9 cellular contexts compared by ENCODE assay signal in genomic region chr1:53198241-53198651, GRCh38. TPM values are rescaled to one million over a fixed set of nuclear protein-coding genes. Genes with fewer than 3 reads are reported as not detected.
DNase-seq lines count a peak whose midpoint lies in the region; ATAC-seq and TF ChIP-seq lines count a peak whose summit lies in the region.
"Had no signal": no experiment of that assay in that cellular context is flagged by ENCODE, and none has a peak within 500 bp of the region (broad histone marks: within the 10 kb centered on the region; RNA-seq: fewer than 3 reads in every experiment).

No MANE protein-coding gene starts in this region.

- H3K27ac ChIP-seq in endodermal cell (ENCODE audit: low read depth, low read length) (no peak overlapping the region), WERI-Rb-1 (no peak overlapping the region)

- H3K4me3 Mint-ChIP-seq in endodermal cell = peak overlapping the region; percentile 96
- H3K4me3 Mint-ChIP-seq in naive B cell = peak overlapping the region; percentile 83 to 98 (median 96)

- TF ChIP-seq CTCF in AG10803 (conservative IDR thresholded peaks at IDR 0.05; ENCODE audit: low read length) (no peak), endodermal cell (conservative IDR thresholded peaks at IDR 0.05) (no peak), WERI-Rb-1 (IDR thresholded peaks at IDR 0.05; ENCODE audit: low read depth, low read length) (no peak)

- H3K27me3 Mint-ChIP-seq in endodermal cell (ENCODE audit: insufficient read depth) (peaks cover 7% of the 10 kb centered on the region), naive B cell (no peaks in the 10 kb centered on the region)

- H3K36me3 Mint-ChIP-seq in endodermal cell (ENCODE audit: low read depth) (peaks cover 20% of the 10 kb centered on the region), naive B cell (peaks cover 13 to 25% of the 10 kb centered on the region in 2 donors)

- H3K27ac Mint-ChIP-seq in endodermal cell (no peak overlapping the region), naive B cell (peak overlapping the region in 5 of 6 donors; percentile 67 to 95 (median 89))

- peak; percentile 88 for DNase-seq in AG10803 (ENCODE audit: low read depth)
- peak; percentile 41 for DNase-seq in LoVo (ENCODE audit: low spot score)
- no peak for DNase-seq in endodermal cell
- DNase-seq in naive B cell = no peak
- DNase-seq in NCI-H1092 (lab: John Stamatoyannopoulos, UW) = no peak
- no peak for DNase-seq in WERI-Rb-1
- DNase-seq in activated CD4-positive, CD25-positive, alpha-beta regulatory T cell treated with anti-CD3 and anti-CD28 coated beads, Interleukin-2, amount 50 U/mL, for 72 hours = no peak
- no peak for DNase-seq in globus pallidus (ENCODE audit: low spot score)

- H3K9me3 Mint-ChIP-seq in endodermal cell = peaks cover under 1% of the 10 kb centered on the region
- H3K9me3 Mint-ChIP-seq in naive B cell = no peaks in the 10 kb centered on the region

- no peaks in the 10 kb centered on the region for H3K4me1 ChIP-seq in endodermal cell (ENCODE audit: control insufficient read depth, insufficient read depth, low read length)

- no peak for ATAC-seq in naive B cell (ENCODE audit: low read depth in 2 of 2)

- H3K4me1 Mint-ChIP-seq in endodermal cell (peaks cover 21% of the 10 kb centered on the region), naive B cell (peaks cover 21 to 41% (median 23%) of the 10 kb centered on the region in 3 donors)

- peaks cover 23% of the 10 kb centered on the region for H3K36me3 ChIP-seq in endodermal cell (ENCODE audit: control insufficient read depth, insufficient read depth, low read length)
- peaks cover 10% of the 10 kb centered on the region for H3K36me3 ChIP-seq in WERI-Rb-1

- no peak overlapping the region for H3K9ac ChIP-seq in endodermal cell (ENCODE audit: extremely low read depth, low read length, poor library complexity, severe bottlenecking)

- H3K4me3 ChIP-seq in AG10803 (ENCODE audit: low read length) (peak overlapping the region; percentile 87), endodermal cell (ENCODE audit: low read length) (peak overlapping the region; percentile 89), WERI-Rb-1 (ENCODE audit: low read depth, low read length) (no peak overlapping the region)

- peaks cover 3% of the 10 kb centered on the region for H3K9me3 ChIP-seq in endodermal cell (ENCODE audit: control insufficient read depth, low read length)
- no peaks in the 10 kb centered on the region for H3K9me3 ChIP-seq in WERI-Rb-1 (ENCODE audit: severe bottlenecking)

- H3K27me3 ChIP-seq in endodermal cell (ENCODE audit: control insufficient read depth, insufficient read depth, low read length, poor library complexity, severe bottlenecking) = no peaks in the 10 kb centered on the region
- H3K27me3 ChIP-seq in WERI-Rb-1 (ENCODE audit: insufficient read depth, low read depth, severe bottlenecking) = no peaks in the 10 kb centered on the region

- WGBS in endodermal cell (ENCODE audit: insufficient coverage in 1 of 2, insufficient read length in 1 of 2), 2 experiments = 88 to 100% methylated on average over 2 to 4 of the region's 4 CpGs

RNA-seq across cellular contexts. Expression of gene CPT2, which starts 1.6 kb away (rescaled TPM):
- 10 to 100 TPM; 28.7 to 31.3 TPM for total RNA-seq in endodermal cell
- polyA plus RNA-seq in endodermal cell (2013, experiment 1 of 2) = 18.8 TPM
- 19.3 TPM for polyA plus RNA-seq in endodermal cell (2013, experiment 2 of 2)
- 10 to 100 TPM; 21.2 to 39.1 (median 28.5) TPM for polyA plus RNA-seq in naive B cell (ENCODE audit: low read depth in 6 of 6)

RNA-seq across cellular contexts. Expression of gene CZIB, which starts 22.2 kb away (rescaled TPM):
- total RNA-seq in endodermal cell = 10 to 100 TPM; 64.4 to 74.2 TPM
- 74.3 TPM for polyA plus RNA-seq in endodermal cell (2013, experiment 1 of 2)
- 62.1 TPM for polyA plus RNA-seq in endodermal cell (2013, experiment 2 of 2)
- polyA plus RNA-seq in naive B cell (ENCODE audit: low read depth in 6 of 6) = 10 to 100 TPM; 34.5 to 63.0 (median 52.5) TPM

RNA-seq across cellular contexts. Expression of gene MAGOH, which starts 40.1 kb away (rescaled TPM):
- total RNA-seq in endodermal cell = 10 to 100 TPM; 59.1 to 74.7 TPM
- 96.3 TPM for polyA plus RNA-seq in endodermal cell (2013, experiment 1 of 2)
- polyA plus RNA-seq in endodermal cell (2013, experiment 2 of 2) = 78.8 TPM
- 100 to 1,000 TPM in 5 of 6 donors, 10 to 100 TPM in 1; 44.2 to 124 (median 117) TPM for polyA plus RNA-seq in naive B cell (ENCODE audit: low read depth in 6 of 6)

RNA-seq across cellular contexts. Expression of gene SLC1A7, which starts 55.8 kb away (rescaled TPM):
- total RNA-seq in endodermal cell = 1 to 10 TPM; 1.7 to 2.3 TPM
- polyA plus RNA-seq in endodermal cell (2013, experiment 1 of 2) = not detected
- 0.12 TPM for polyA plus RNA-seq in endodermal cell (2013, experiment 2 of 2)
- not detected for polyA plus RNA-seq in naive B cell (ENCODE audit: low read depth in 6 of 6)
- total RNA-seq: HT1080 had no signal

Comparison
In these comparisons a context has a peak if more than half of its experiments do, and no peak if none do; other contexts are left out.
1. DNase-seq: peak in AG10803 (single experiment) and LoVo (single experiment); none in endodermal cell (single experiment), naive B cell (single experiment), NCI-H1092 (single experiment), WERI-Rb-1 (single experiment), activated CD4-positive, CD25-positive, alpha-beta regulatory T cell treated with anti-CD3 and anti-CD28 coated beads, Interleukin-2, amount 50 U/mL, for 72 hours (single experiment) and globus pallidus (single experiment).